ENCODE assay signal across 20 cellular contexts in the genomic region with DNA sequence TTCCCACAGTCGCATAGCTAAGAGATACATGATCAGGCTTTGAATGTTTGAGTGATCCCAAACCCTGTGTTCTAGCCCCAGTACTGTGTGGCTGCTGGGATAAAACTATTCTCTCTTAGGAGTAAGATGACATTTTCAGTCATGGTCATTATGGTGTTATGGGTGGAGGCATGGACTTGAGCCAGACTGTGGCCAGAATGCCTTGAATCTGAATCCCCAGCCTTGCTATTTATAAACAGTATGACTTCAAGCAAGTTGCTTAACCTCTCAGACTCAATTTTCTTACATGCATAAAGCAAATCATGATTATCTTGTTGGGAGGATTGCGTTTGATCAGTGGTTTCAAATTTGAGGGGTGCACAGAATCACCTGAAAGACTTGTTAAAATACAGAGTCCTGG.
A peak's percentile ranks its signal among the peaks of the same experiment; 100 is the strongest.
DNase-seq lines count a peak whose midpoint lies in the region; ATAC-seq, FAIRE-seq and TF ChIP-seq lines count a peak whose summit lies in the region.
"Had no signal": no experiment of that assay in that cellular context is flagged by ENCODE, and none has a peak within 500 bp of the region (broad histone marks: within the 10 kb centered on the region; RNA-seq: fewer than 3 reads in every experiment).

No MANE protein-coding gene starts in this region.

- DNase-seq in H4 (ENCODE audit: low spot score) (peak; percentile 71), astrocyte (ENCODE audit: low read depth) (peak; percentile 80), foreskin fibroblast (peak; percentile 79 to 89), Calu3 (no peak), GOT3 (lab: John Stamatoyannopoulos, UW) (no peak)
- no peak for DNase-seq in naive thymus-derived CD8-positive, alpha-beta T cell
- DNase-seq: activated CD4-positive, alpha-beta T cell treated with anti-CD3 and anti-CD28 coated beads, Interleukin-2, amount 50 U/mL, for 1 hour; activated gamma-delta T cell; CD8-positive, alpha-beta memory T cell; gastrocnemius medialis; midbrain; NCI-H187 treated with DMSO at 0.1 percent for 48 hours; retina; stimulated activated naive CD4-positive, alpha-beta T cell; transverse colon had no signal

- H3K36me3 Mint-ChIP-seq in astrocyte (ENCODE audit: low read depth, unreplicated experiment) (peaks cover 2% of the 10 kb centered on the region), Calu3 (ENCODE audit: insufficient read depth, unreplicated experiment) (peaks cover 4% of the 10 kb centered on the region)
- H3K36me3 Mint-ChIP-seq in naive thymus-derived CD8-positive, alpha-beta T cell, result no peaks in the 10 kb centered on the region
- H3K36me3 Mint-ChIP-seq: CD8-positive, alpha-beta memory T cell had no signal

- H3K4me3 Mint-ChIP-seq in astrocyte (ENCODE audit: unreplicated experiment) (no peak overlapping the region), Calu3 (ENCODE audit: low read depth, unreplicated experiment) (no peak overlapping the region)
- no peak overlapping the region for H3K4me3 Mint-ChIP-seq in naive thymus-derived CD8-positive, alpha-beta T cell
- H3K4me3 Mint-ChIP-seq: CD8-positive, alpha-beta memory T cell had no signal

- TF ChIP-seq CTCF in astrocyte (IDR thresholded peaks at IDR 0.05; ENCODE audit: insufficient read depth, low read depth, low read length) (no peak), foreskin fibroblast (IDR thresholded peaks at IDR 0.05; ENCODE audit: low read depth, low read length) (no peak), Calu3 (IDR thresholded peaks at IDR 0.05; ENCODE audit: unreplicated experiment) (no peak)

- H3K27me3 ChIP-seq in ACC112 (ENCODE audit: insufficient read depth, low read length), result no peaks in the 10 kb centered on the region
- no peaks in the 10 kb centered on the region for H3K27me3 ChIP-seq in astrocyte (ENCODE audit: insufficient read depth, low read length)
- H3K27me3 ChIP-seq: gastrocnemius medialis, transverse colon had no signal

- H3K4me1 Mint-ChIP-seq in astrocyte (ENCODE audit: low read depth, unreplicated experiment) (peaks cover 8% of the 10 kb centered on the region), Calu3 (ENCODE audit: low read depth, unreplicated experiment) (peaks cover 7% of the 10 kb centered on the region)
- no peaks in the 10 kb centered on the region for H3K4me1 Mint-ChIP-seq in naive thymus-derived CD8-positive, alpha-beta T cell
- H3K4me1 Mint-ChIP-seq: CD8-positive, alpha-beta memory T cell had no signal

- no peaks in the 10 kb centered on the region for H3K36me3 ChIP-seq in ACC112 (ENCODE audit: insufficient read depth, low read length)
- no peaks in the 10 kb centered on the region for H3K36me3 ChIP-seq in astrocyte (ENCODE audit: insufficient read depth, low read length)
- H3K36me3 ChIP-seq: gastrocnemius medialis, transverse colon had no signal

- peak overlapping the region; percentile 12 for H3K4me2 ChIP-seq in astrocyte (ENCODE audit: low read length)

- peak overlapping the region; percentile 2; the same call in 1 of the 2 replicates for H3K27ac ChIP-seq in ACC112 (ENCODE audit: low read depth, low read length)
- H3K27ac ChIP-seq in astrocyte (ENCODE audit: low read depth, low read length), result no peak overlapping the region
- H3K27ac ChIP-seq: gastrocnemius medialis, transverse colon had no signal

- H3K9ac ChIP-seq in astrocyte (ENCODE audit: low read length), result no peak overlapping the region

- no peaks in the 10 kb centered on the region for H3K27me3 Mint-ChIP-seq in astrocyte (ENCODE audit: low read depth, unreplicated experiment)
- H3K27me3 Mint-ChIP-seq in Calu3 (ENCODE audit: unreplicated experiment), result no peaks in the 10 kb centered on the region
- H3K27me3 Mint-ChIP-seq in naive thymus-derived CD8-positive, alpha-beta T cell, result peaks cover 0 to 4% (median 0%) of the 10 kb centered on the region in 5 donors
- H3K27me3 Mint-ChIP-seq: CD8-positive, alpha-beta memory T cell had no signal

- H3K9me3 Mint-ChIP-seq in astrocyte (ENCODE audit: unreplicated experiment) (no peaks in the 10 kb centered on the region), Calu3 (ENCODE audit: low read depth, unreplicated experiment) (no peaks in the 10 kb centered on the region)
- peaks cover 0 to 5% (median 1%) of the 10 kb centered on the region in 9 donors for H3K9me3 Mint-ChIP-seq in naive thymus-derived CD8-positive, alpha-beta T cell

- H3K79me2 ChIP-seq in ACC112 (ENCODE audit: control insufficient read depth, insufficient read depth, low read length, unreplicated experiment) (no peaks in the 10 kb centered on the region), astrocyte (ENCODE audit: insufficient read depth, low read length) (no peaks in the 10 kb centered on the region)

- peak; percentile 59 for FAIRE-seq in astrocyte (lab: Jason Lieb, UNC)
- FAIRE-seq: A204.1, RCC 7860, TTC549 had no signal

- no TSS peak for BruUV-seq in Calu3 (replicated peaks; lab: Mats Ljungman, UMichigan)

- no peak overlapping the region for H3K27ac Mint-ChIP-seq in astrocyte (ENCODE audit: unreplicated experiment)
- H3K27ac Mint-ChIP-seq in Calu3 (ENCODE audit: unreplicated experiment), result no peak overlapping the region
- no peak overlapping the region for H3K27ac Mint-ChIP-seq in naive thymus-derived CD8-positive, alpha-beta T cell
- H3K27ac Mint-ChIP-seq: CD8-positive, alpha-beta memory T cell had no signal

- CTCF ChIA-PET in Calu3 (lab: Charles Lee), result interaction anchor here (0.6 kb wide), 1 partner anchor 1552 kb away, joined by 3 read pairs; no protein-coding TSS in a partner anchor

- no peaks in the 10 kb centered on the region for H3K9me3 ChIP-seq in astrocyte (ENCODE audit: insufficient read depth, low read depth, low read length)
- H3K9me3 ChIP-seq: gastrocnemius medialis, transverse colon had no signal

- no peaks in the 10 kb centered on the region for H4K20me1 ChIP-seq in astrocyte (ENCODE audit: insufficient read depth, low read length)

- POLR2A ChIA-PET in naive thymus-derived CD8-positive, alpha-beta T cell (lab: Charles Lee), result no interaction called here

- peak overlapping the region; percentile 18 for H2AFZ ChIP-seq in ACC112 (ENCODE audit: low read length, unreplicated experiment)
- H2AFZ ChIP-seq in astrocyte (ENCODE audit: low read depth, low read length), result no peak overlapping the region

- intact Hi-C loops in Calu3 (cut with micrococcal nuclease; ENCODE audit: unreplicated experiment), result no loop called here

- ATAC-seq in naive thymus-derived CD8-positive, alpha-beta T cell, result no peak
- no peak for ATAC-seq in GM21390 (IDR thresholded peaks at IDR 0.05; ENCODE audit: unreplicated experiment)
- ATAC-seq: gastrocnemius medialis had no signal

- H3K4me3 ChIP-seq in ACC112 (ENCODE audit: low read depth, low read length) (no peak overlapping the region), astrocyte (ENCODE audit: insufficient read depth, low read depth, low read length) (no peak overlapping the region), foreskin fibroblast (ENCODE audit: low read depth in 1 of 2, low read length in 2 of 2) (no peak overlapping the region)
- H3K4me3 ChIP-seq: gastrocnemius medialis, transverse colon had no signal

- peaks cover 15% of the 10 kb centered on the region for H3K4me1 ChIP-seq in ACC112 (ENCODE audit: control insufficient read depth, insufficient read depth, low read length, unreplicated experiment)
- H3K4me1 ChIP-seq in astrocyte (ENCODE audit: insufficient read depth, low read length), result peaks cover 5% of the 10 kb centered on the region
- H3K4me1 ChIP-seq: gastrocnemius medialis, transverse colon had no signal

Comparison
In these comparisons a context has a peak if more than half of its experiments do, and no peak if none do; other contexts are left out.
1. DNase-seq: peak in H4 (single experiment), astrocyte (single experiment) and foreskin fibroblast (2 of 2); none in Calu3 (single experiment), naive thymus-derived CD8-positive, alpha-beta T cell (0 of 10) and GOT3 (single experiment).